1 cellular context compared by ENCODE assay signal in genomic region chr22:22867996-22868715, GRCh38.
TF ChIP-seq lines count a peak whose summit lies in the region.

No MANE protein-coding gene starts in this region.

TF ChIP-seq in K562, 482 proteins besides CTCF, POLR2A, EP300 and RAD21:
- TF ChIP-seq ZBTB12 (CRISPR knock-in tag; IDR thresholded peaks at IDR 0.05) (no peak), NCOA4 (IDR thresholded peaks at IDR 0.05; ENCODE audit: partially characterized antibody) (no peak), XRCC3 (IDR thresholded peaks at IDR 0.05) (no peak), ZBTB40 (IDR thresholded peaks at IDR 0.05) (no peak), ZBTB40 (CRISPR knock-in tag; IDR thresholded peaks at IDR 0.05) (peak; percentile 13; the same call in 1 of the 2 replicates), HDAC8 (tag; IDR thresholded peaks at IDR 0.05) (no peak), KDM1A (IDR thresholded peaks at IDR 0.05) (no peak), MCM7 (IDR thresholded peaks at IDR 0.05) (no peak), PPARD (CRISPR knock-in tag; IDR thresholded peaks at IDR 0.05) (no peak), SAP30 (IDR thresholded peaks at IDR 0.05; ENCODE audit: borderline replicate concordance, insufficient read depth, low read depth, low read length, poor library complexity, severe bottlenecking) (no peak), HMGXB4 (CRISPR knock-in tag; IDR thresholded peaks at IDR 0.05) (peak; percentile 29; the same call in 1 of the 2 replicates), STAT5A (IDR thresholded peaks at IDR 0.05; ENCODE audit: borderline replicate concordance, low read length) (no peak; the same call in 1 of the 2 replicates), NRF1 (conservative IDR thresholded peaks at IDR 0.05 in 1 of 2, IDR thresholded peaks at IDR 0.05 in 1 of 2) (no peak), ZNF184 (CRISPR knock-in tag; IDR thresholded peaks at IDR 0.05) (0 out of 2 replicates have a peak, but pooled peaks have one; percentile 40), STAT6 (CRISPR knock-in tag; IDR thresholded peaks at IDR 0.05) (peak; percentile 96), BDP1 (IDR thresholded peaks at IDR 0.05; ENCODE audit: insufficient read depth, insufficient read length) (no peak), NUFIP1 (IDR thresholded peaks at IDR 0.05; ENCODE audit: partially characterized antibody) (no peak), TAL1 (IDR thresholded peaks at IDR 0.05) (no peak), ZNF253 (CRISPR knock-in tag; conservative IDR thresholded peaks at IDR 0.05) (no peak), SPI1 (IDR thresholded peaks at IDR 0.05; ENCODE audit: borderline replicate concordance, low read depth, low read length) (no peak), MLX (CRISPR knock-in tag; conservative IDR thresholded peaks at IDR 0.05) (0 out of 4 replicates have a peak, but pooled peaks of 1 of the 2 experiments have one; percentile 45), MYNN (IDR thresholded peaks at IDR 0.05) (no peak), MYNN (CRISPR knock-in tag; IDR thresholded peaks at IDR 0.05) (peak; percentile 50; the same call in 1 of the 2 replicates), USF1 (CRISPR knock-in tag; IDR thresholded peaks at IDR 0.05) (no peak), GATAD2A (IDR thresholded peaks at IDR 0.05) (no peak), TSC22D4 (tag; IDR thresholded peaks at IDR 0.05) (no peak), LCOR (CRISPR knock-in tag; IDR thresholded peaks at IDR 0.05) (no peak), CXXC5 (CRISPR knock-in tag; IDR thresholded peaks at IDR 0.05) (no peak), STAT5B (CRISPR knock-in tag; IDR thresholded peaks at IDR 0.05) (no peak), USF2 (CRISPR knock-in tag; IDR thresholded peaks at IDR 0.05) (peak; percentile 30; the same call in 1 of the 2 replicates), ETS2 (tag; IDR thresholded peaks at IDR 0.05; ENCODE audit: borderline replicate concordance, poor library complexity, severe bottlenecking) (no peak), PRMT5 (CRISPR knock-in tag; IDR thresholded peaks at IDR 0.05) (no peak), POLR3A (IDR thresholded peaks at IDR 0.05; ENCODE audit: borderline replicate concordance, extremely low read depth, insufficient read depth, insufficient read length) (no peak), GABPA (tag; conservative IDR thresholded peaks at IDR 0.05; ENCODE audit: low read depth) (no peak), NFXL1 (CRISPR knock-in tag; IDR thresholded peaks at IDR 0.05) (no peak), ZNF639 (CRISPR knock-in tag; conservative IDR thresholded peaks at IDR 0.05 in 1 of 2, IDR thresholded peaks at IDR 0.05 in 1 of 2) (0 out of 4 replicates have a peak, but pooled peaks of 1 of the 2 experiments have one; percentile 65)
